ENCODE assay signal across 32 cellular contexts in genomic region chr12:1885605-1886245, GRCh38. TPM values are rescaled to one million over a fixed set of nuclear protein-coding genes. Genes with fewer than 3 reads are reported as not detected.
"Had no signal": no experiment of that assay in that cellular context is flagged by ENCODE, and none has a peak within 500 bp of the region (broad histone marks: within the 10 kb centered on the region; RNA-seq: fewer than 3 reads in every experiment).

No MANE protein-coding gene starts in this region.

- H3K36me3 Mint-ChIP-seq: activated CD8-positive, alpha-beta memory T cell treated with anti-CD3 and anti-CD28 coated beads, Interleukin-2, amount 10 ng/mL, durations not matched to agents 7 days and 5 days; activated naive CD8-positive, alpha-beta T cell; WTC11 had no signal

- FAIRE-seq: bronchial epithelial cell, colon had no signal

- H3K4me3 ChIP-seq: heart left ventricle, left lung, lower lobe of right lung, ovary, prostate gland, spleen, suprapubic skin, tibial artery, upper lobe of right lung had no signal

- H3K27me3 ChIP-seq: ovary, tibial artery, upper lobe of right lung had no signal

- H3K4me1 Mint-ChIP-seq: activated CD8-positive, alpha-beta memory T cell treated with anti-CD3 and anti-CD28 coated beads, Interleukin-2, amount 10 ng/mL, durations not matched to agents 7 days and 5 days; central memory CD8-positive, alpha-beta T cell; WTC11 had no signal

- H3K9me3 Mint-ChIP-seq: central memory CD8-positive, alpha-beta T cell had no signal

- H3K4me1 ChIP-seq: heart left ventricle, left lung, lower lobe of right lung, prostate gland, spleen, suprapubic skin, tibial artery, upper lobe of right lung had no signal

- DNase-seq: activated CD4-positive, alpha-beta T cell treated with anti-CD3 and anti-CD28 coated beads for 1 hour; activated CD4-positive, alpha-beta T cell treated with anti-CD3 and anti-CD28 coated beads, Interleukin-2, amount 50 U/mL, for 1 hour; activated CD8-positive, alpha-beta memory T cell treated with anti-CD3 and anti-CD28 coated beads, Interleukin-2, amount 10 ng/mL, durations not matched to agents 7 days and 5 days; activated naive CD4-positive, alpha-beta T cell treated with Interleukin-2 at 50 U/mL for 16 hours; activated T-cell treated with anti-CD3 and anti-CD28 coated beads, Interleukin-2, amount 50 U/mL, for 48 hours; anterior cingulate cortex; dermis blood vessel endothelial cell; effector memory CD4-positive, alpha-beta T cell; foreskin fibroblast; heart left ventricle; hypothalamus; left lung; lower lobe of right lung; mesendoderm; nephron progenitor cell; ovary; retina; spleen; stimulated activated naive CD4-positive, alpha-beta T cell; T-helper 2 cell; upper lobe of right lung had no signal

- H3K27ac Mint-ChIP-seq: activated CD8-positive, alpha-beta memory T cell treated with anti-CD3 and anti-CD28 coated beads, Interleukin-2, amount 10 ng/mL, durations not matched to agents 7 days and 5 days; activated CD8-positive, alpha-beta T cell treated with anti-CD3 and anti-CD28 coated beads, Interleukin-2, amount 10 ng/mL, durations not matched to agents 7 days and 5 days; activated naive CD8-positive, alpha-beta T cell; activated T-helper 2 cell treated with anti-CD3 and anti-CD28 coated beads, Interferon-gamma antibody, Interleukin-2, Interleukin-4, amounts not matched to agents 10 μg/mL and 5 μg/mL and 100 μg/mL, durations not matched to agents 14 hours and 24 hours and 36 hours; WTC11 had no signal

- H3K4me3 Mint-ChIP-seq: activated CD8-positive, alpha-beta memory T cell treated with anti-CD3 and anti-CD28 coated beads, Interleukin-2, amount 10 ng/mL, durations not matched to agents 7 days and 5 days; activated CD8-positive, alpha-beta T cell treated with anti-CD3 and anti-CD28 coated beads, Interleukin-2, amount 10 ng/mL, durations not matched to agents 7 days and 5 days; activated naive CD8-positive, alpha-beta T cell; central memory CD8-positive, alpha-beta T cell; nephron progenitor cell; WTC11 had no signal

- H3K9me3 ChIP-seq: left lung, lower lobe of right lung, neutrophil, prostate gland, suprapubic skin, upper lobe of right lung had no signal

- H3K36me3 ChIP-seq: heart left ventricle, left lung, lower lobe of right lung, neutrophil, ovary, prostate gland, spleen, suprapubic skin, tibial artery, upper lobe of right lung had no signal

- H3K27ac ChIP-seq: heart left ventricle, left lung, lower lobe of right lung, neutrophil, ovary, prostate gland, spleen, suprapubic skin, tibial artery, upper lobe of right lung had no signal

- ATAC-seq: activated CD8-positive, alpha-beta memory T cell treated with anti-CD3 and anti-CD28 coated beads, Interleukin-2, amount 10 ng/mL, durations not matched to agents 7 days and 5 days; activated CD8-positive, alpha-beta T cell treated with anti-CD3 and anti-CD28 coated beads, Interleukin-2, amount 10 ng/mL, durations not matched to agents 7 days and 5 days; heart left ventricle; left lung; lower lobe of right lung; upper lobe of right lung had no signal

RNA-seq across cellular contexts. Expression of gene CACNA2D4, which starts 32.7 kb away (rescaled TPM):
- total RNA-seq: bronchial epithelial cell had no signal
